Comparison of ENCODE assay signal across 12 cellular contexts in genomic region chr6:17115251-17116089, GRCh38. TPM values are rescaled to one million over a fixed set of nuclear protein-coding genes. Genes with fewer than 3 reads are reported as not detected.
DNase-seq lines count a peak whose midpoint lies in the region; ATAC-seq, FAIRE-seq and TF ChIP-seq lines count a peak whose summit lies in the region.
"Had no signal": no experiment of that assay in that cellular context is flagged by ENCODE, and none has a peak within 500 bp of the region (broad histone marks: within the 10 kb centered on the region; RNA-seq: fewer than 3 reads in every experiment).

No MANE protein-coding gene starts in this region.

- H3K36me3 ChIP-seq in right atrium auricular region (no peaks in the 10 kb centered on the region), astrocyte (ENCODE audit: insufficient read depth, low read length) (no peaks in the 10 kb centered on the region), MM.1S (replicated peaks; ENCODE audit: insufficient read depth, low read length) (no peaks in the 10 kb centered on the region)
- H3K36me3 ChIP-seq: tibial nerve had no signal

- H3K9me2 ChIP-seq in MM.1S (replicated peaks; ENCODE audit: insufficient read depth, low read length) = no peaks in the 10 kb centered on the region

- H3K4me3 Mint-ChIP-seq in astrocyte (ENCODE audit: unreplicated experiment) (no peak overlapping the region), type B pancreatic cell (peak overlapping the region; percentile 9)

- no peaks in the 10 kb centered on the region for H4K20me1 ChIP-seq in astrocyte (ENCODE audit: insufficient read depth, low read length)
- H4K20me1 ChIP-seq in MM.1S (ENCODE audit: insufficient read depth, low read length) = no peaks in the 10 kb centered on the region

- H3K27me3 ChIP-seq in right atrium auricular region = no peaks in the 10 kb centered on the region
- no peaks in the 10 kb centered on the region for H3K27me3 ChIP-seq in astrocyte (ENCODE audit: insufficient read depth, low read length)
- no peaks in the 10 kb centered on the region for H3K27me3 ChIP-seq in MM.1S (replicated peaks; ENCODE audit: insufficient read depth, low read length)
- H3K27me3 ChIP-seq: tibial nerve had no signal

- H3K36me3 Mint-ChIP-seq in astrocyte (ENCODE audit: low read depth, unreplicated experiment) = no peaks in the 10 kb centered on the region
- H3K36me3 Mint-ChIP-seq in type B pancreatic cell = no peaks in the 10 kb centered on the region

- DNase-seq in Right ventricle myocardium superior (no peak), right atrium auricular region (ENCODE audit: low spot score) (no peak), astrocyte (ENCODE audit: low read depth) (peak; percentile 95), hepatic stellate cell (ENCODE audit: low spot score) (peak; percentile 67), type B pancreatic cell (ENCODE audit: extremely low spot score, unreplicated experiment) (no peak), MM.1S (no peak), NCI-H526 (lab: John Stamatoyannopoulos, UW) (no peak)

- H3K27ac Mint-ChIP-seq in astrocyte (ENCODE audit: unreplicated experiment) = peak overlapping the region; percentile 70
- peak overlapping the region; percentile 79 for H3K27ac Mint-ChIP-seq in type B pancreatic cell

- H3K27me3 Mint-ChIP-seq in astrocyte (ENCODE audit: low read depth, unreplicated experiment) (no peaks in the 10 kb centered on the region), type B pancreatic cell (no peaks in the 10 kb centered on the region)

- intact Hi-C loops in Right ventricle myocardium superior (cut with DNase I) = no loop called here

- H3K4me2 ChIP-seq in astrocyte (ENCODE audit: low read length) = peak overlapping the region; percentile 66
- no peak overlapping the region for H3K4me2 ChIP-seq in MM.1S (ENCODE audit: low read depth, low read length)

- H2AFZ ChIP-seq in astrocyte (ENCODE audit: low read depth, low read length) = peak overlapping the region; percentile 31
- no peak overlapping the region for H2AFZ ChIP-seq in MM.1S (ENCODE audit: low read length)

- H3K9me3 Mint-ChIP-seq in astrocyte (ENCODE audit: unreplicated experiment) = no peaks in the 10 kb centered on the region
- peaks cover 3% of the 10 kb centered on the region for H3K9me3 Mint-ChIP-seq in type B pancreatic cell

- H3K79me2 ChIP-seq in astrocyte (ENCODE audit: insufficient read depth, low read length) (no peaks in the 10 kb centered on the region), MM.1S (ENCODE audit: low read length) (no peaks in the 10 kb centered on the region)

- TF ChIP-seq CTCF in right atrium auricular region (IDR thresholded peaks at IDR 0.05) (no peak), astrocyte (IDR thresholded peaks at IDR 0.05; ENCODE audit: insufficient read depth, low read depth, low read length) (no peak), type B pancreatic cell (conservative IDR thresholded peaks at IDR 0.05) (no peak), MM.1S (IDR thresholded peaks at IDR 0.05; ENCODE audit: low read length) (no peak)

- ATAC-seq in Right ventricle myocardium superior (ENCODE audit: poor library complexity) = peak; percentile 38
- no peak for ATAC-seq in HG03342 (IDR thresholded peaks at IDR 0.05; ENCODE audit: unreplicated experiment)
- ATAC-seq: GM12878 had no signal

- peaks cover 0 to 8% of the 10 kb centered on the region in 2 donors for H3K4me1 ChIP-seq in right atrium auricular region
- peaks cover 15% of the 10 kb centered on the region for H3K4me1 ChIP-seq in astrocyte (ENCODE audit: insufficient read depth, low read length)
- no peaks in the 10 kb centered on the region for H3K4me1 ChIP-seq in MM.1S (ENCODE audit: low read length)
- H3K4me1 ChIP-seq: tibial nerve had no signal

- H3K9ac ChIP-seq in astrocyte (ENCODE audit: low read length) (peak overlapping the region; percentile 9), MM.1S (ENCODE audit: low read length) (no peak overlapping the region)

- no peaks in the 10 kb centered on the region for H3K9me3 ChIP-seq in right atrium auricular region
- no peaks in the 10 kb centered on the region for H3K9me3 ChIP-seq in astrocyte (ENCODE audit: insufficient read depth, low read depth, low read length)
- H3K9me3 ChIP-seq in MM.1S (replicated peaks; ENCODE audit: insufficient read depth, low read length) = no peaks in the 10 kb centered on the region
- H3K9me3 ChIP-seq: tibial nerve had no signal

- peaks cover 19% of the 10 kb centered on the region for H3K4me1 Mint-ChIP-seq in astrocyte (ENCODE audit: low read depth, unreplicated experiment)
- peaks cover 17% of the 10 kb centered on the region for H3K4me1 Mint-ChIP-seq in type B pancreatic cell (ENCODE audit: unreplicated experiment)

- H3K27ac ChIP-seq in right atrium auricular region = no peak overlapping the region
- H3K27ac ChIP-seq in astrocyte (ENCODE audit: low read depth, low read length) = peak overlapping the region; percentile 48
- H3K27ac ChIP-seq in MM.1S (ENCODE audit: low read length) = no peak overlapping the region
- H3K27ac ChIP-seq: tibial nerve had no signal

- H3K4me3 ChIP-seq in right atrium auricular region (no peak overlapping the region), astrocyte (ENCODE audit: insufficient read depth, low read depth, low read length) (no peak overlapping the region), MM.1S (ENCODE audit: low read length) (no peak overlapping the region)
- H3K4me3 ChIP-seq: GM12878, tibial nerve had no signal

- no peaks in the 10 kb centered on the region for H3F3A ChIP-seq in MM.1S (ENCODE audit: insufficient read depth, low read length)

- FAIRE-seq in astrocyte (lab: Jason Lieb, UNC) = peak; percentile 97
- FAIRE-seq: A204.1, GM12878 had no signal

RNA-seq across cellular contexts. Expression of gene STMND1, which starts 13.6 kb away (rescaled TPM):
- total RNA-seq in Right ventricle myocardium superior (not detected), right atrium auricular region (not detected), astrocyte (0.16 TPM in 1 of 2 replicates, not detected in the other), type B pancreatic cell (ENCODE audit: low replicate concordance) (0.43 and 2.2 TPM in 2 replicates)
- total RNA-seq: GM12878, lung microvascular endothelial cell, tibial nerve had no signal

Comparison
In these comparisons a context has a peak if more than half of its experiments do, and no peak if none do; other contexts are left out.
1. DNase-seq: peak in astrocyte (single experiment) and hepatic stellate cell (single experiment); none in Right ventricle myocardium superior (single experiment), right atrium auricular region (single experiment), type B pancreatic cell (single experiment), MM.1S (single experiment) and NCI-H526 (0 of 2).